ENCODE assay signal across 1 cellular context in genomic region chr16:19940195-19940594, GRCh38.
TF ChIP-seq lines count a peak whose summit lies in the region.

No MANE protein-coding gene starts in this region.

TF ChIP-seq in GM23338, 12 proteins besides CTCF, POLR2A, EP300 and RAD21 (continued from another document):
- TF ChIP-seq ZNF462 (CRISPR knock-in tag; IDR thresholded peaks at IDR 0.05) (no peak), STAT1 (IDR thresholded peaks at IDR 0.05; ENCODE audit: unreplicated experiment) (no peak), ZNF114 (CRISPR knock-in tag; IDR thresholded peaks at IDR 0.05) (no peak), ETS1 (IDR thresholded peaks at IDR 0.05) (no peak), JUNB (IDR thresholded peaks at IDR 0.05; ENCODE audit: unreplicated experiment) (no peak), POLR2AphosphoS5 (IDR thresholded peaks at IDR 0.05; ENCODE audit: low read depth) (no peak), CREB1 (CRISPR knock-in tag; IDR thresholded peaks at IDR 0.05; ENCODE audit: low read depth) (no peak), NANOG (IDR thresholded peaks at IDR 0.05; ENCODE audit: borderline replicate concordance) (no peak), EZH2phosphoT487 (IDR thresholded peaks at IDR 0.05; ENCODE audit: unreplicated experiment) (no peak)
